ENCODE assay signal across 8 cellular contexts in genomic region chr2:28895189-28895893, GRCh38. TPM values are rescaled to one million over a fixed set of nuclear protein-coding genes. Genes with fewer than 3 reads are reported as not detected.
A peak's percentile ranks its signal among the peaks of the same experiment; 100 is the strongest.
DNase-seq lines count a peak whose midpoint lies in the region; ATAC-seq, FAIRE-seq and TF ChIP-seq lines count a peak whose summit lies in the region.

No MANE protein-coding gene starts in this region.

- peaks cover 12% of the 10 kb centered on the region for H3K36me3 Mint-ChIP-seq in GM23338 (ENCODE audit: low read depth)
- peaks cover 11% of the 10 kb centered on the region for H3K36me3 Mint-ChIP-seq in activated CD4-positive, alpha-beta memory T cell treated with anti-CD3 and anti-CD28 coated beads for 36 hours

- DNase-seq in DMS53 (lab: John Stamatoyannopoulos, UW) (peak; percentile 57), GM23338 (ENCODE audit: low spot score) (peak; percentile 46), H1 (ENCODE audit: low read depth in 1 of 2, low spot score in 2 of 2) (peak in 1 of 2 experiments; percentile 53), mesendoderm (peak; percentile 64), DMS153 treated with DMSO at 0.1 percent for 48 hours (lab: John Stamatoyannopoulos, UW; ENCODE audit: unreplicated experiment) (no peak)
- DNase-seq in activated CD4-positive, alpha-beta memory T cell treated with anti-CD3 and anti-CD28 coated beads for 36 hours, result peak; percentile 53
- peak; percentile 13 for DNase-seq in stimulated activated CD8-positive, alpha-beta memory T cell treated with anti-CD3 and anti-CD28 coated beads, Interleukin-7, amount 100 ng/mL, for 24 hours (ENCODE audit: low read depth)

- TF ChIP-seq EP300 in H1 (IDR thresholded peaks at IDR 0.05; ENCODE audit: borderline replicate concordance in 1 of 2, low read depth in 2 of 2, low read length in 2 of 2), result no peak

- H3K4me2 ChIP-seq in GM23338 (peak overlapping the region; percentile 97), Loucy (ENCODE audit: low read depth, low read length, poor library complexity, severe bottlenecking) (peak overlapping the region; percentile 95), H1 (ENCODE audit: insufficient read depth in 1 of 2, low read depth in 2 of 2, low read length in 2 of 2) (peak overlapping the region; percentile 73 to 93), mesendoderm (ENCODE audit: low read length) (peak overlapping the region; percentile 38)

- H3K18ac ChIP-seq in H1 (ENCODE audit: extremely low read depth, low read length) (0 out of 2 replicates have a peak overlapping the region, but pooled peaks have one; percentile 100), mesendoderm (ENCODE audit: low read length) (peak overlapping the region; percentile 9)

- H3K79me1 ChIP-seq in H1 (ENCODE audit: low read depth, low read length), result no peaks in the 10 kb centered on the region
- H3K79me1 ChIP-seq in mesendoderm (ENCODE audit: low read length), result no peaks in the 10 kb centered on the region

- H2AFZ ChIP-seq in GM23338, result no peak overlapping the region
- no peak overlapping the region for H2AFZ ChIP-seq in Loucy (ENCODE audit: low read length)
- no peak overlapping the region for H2AFZ ChIP-seq in H1 (ENCODE audit: low read length)

- POLR2A ChIA-PET in activated CD4-positive, alpha-beta memory T cell treated with anti-CD3 and anti-CD28 coated beads for 36 hours (lab: Charles Lee), result interaction anchor here (1.1 to 3.3 kb wide), 6 partner anchors 8 to 347 kb away, joined by 3 to 37 read pairs (median 6); partner anchors contain the start of genes PPP1CB and TRMT61B
- POLR2A ChIA-PET in H1 (lab: Charles Lee; ENCODE audit: partially characterized antibody), result interaction anchor here (0.6 to 6.1 kb wide), 20 partner anchors 9 to 1243 kb away, joined by 3 to 63 read pairs (median 6); partner anchors contain the start of gene TRMT61B

- H3K9ac ChIP-seq in Loucy (ENCODE audit: low read depth, low read length, poor library complexity, severe bottlenecking) (peak overlapping the region; percentile 90), H1 (replicated peaks in 1 of 4; ENCODE audit: extremely low read depth in 1 of 4, low read depth in 3 of 4, low read length in 3 of 4) (peak overlapping the region; percentile 99 to 100 (median 100)), mesendoderm (ENCODE audit: low read length) (peak overlapping the region; percentile 99)

- peak overlapping the region; percentile 93 for H3K56ac ChIP-seq in H1 (replicated peaks; ENCODE audit: insufficient read length, low read depth, low read length)
- peak overlapping the region; percentile 100 for H3K56ac ChIP-seq in mesendoderm (ENCODE audit: low read length)

- TF ChIP-seq CTCF in GM23338 (conservative IDR thresholded peaks at IDR 0.05; ENCODE audit: low read depth in 2 of 2) (no peak), Loucy (conservative IDR thresholded peaks at IDR 0.05; ENCODE audit: low read length) (no peak), H1 (IDR thresholded peaks at IDR 0.05; ENCODE audit: control extremely low read depth in 1 of 3, insufficient read depth in 1 of 3, low read depth in 1 of 3, low read length in 3 of 3) (no peak)

- H3K9me2 ChIP-seq in GM23338 (ENCODE audit: insufficient read depth) (no peaks in the 10 kb centered on the region), Loucy (replicated peaks; ENCODE audit: low read depth, low read length) (no peaks in the 10 kb centered on the region)

- no peak overlapping the region for H2BK12ac ChIP-seq in H1 (ENCODE audit: low read depth, low read length)

- H2BK15ac ChIP-seq in H1 (ENCODE audit: low read length) (no peak overlapping the region), mesendoderm (replicated peaks; ENCODE audit: low read depth) (no peak overlapping the region)

- H4K5ac ChIP-seq in H1 (ENCODE audit: insufficient read length, low read depth, low read length) (peak overlapping the region; percentile 36), mesendoderm (ENCODE audit: low read length) (no peak overlapping the region)

- H2BK5ac ChIP-seq in H1 (ENCODE audit: low read depth, low read length) (no peak overlapping the region; the same call in 1 of the 2 replicates), mesendoderm (ENCODE audit: low read length) (no peak overlapping the region)

- H3K23me2 ChIP-seq in H1 (ENCODE audit: low read depth, low read length), result 0 out of 2 replicates have a peak, but pooled peaks cover 2% of the 10 kb centered on the region

- H3K9me3 ChIP-seq in Loucy (ENCODE audit: insufficient read depth, low read depth, low read length) (no peaks in the 10 kb centered on the region), H1 (ENCODE audit: insufficient read depth in 2 of 2, low read depth in 1 of 2, low read length in 1 of 2) (no peaks in the 10 kb centered on the region)

- no peak overlapping the region; the same call in 1 of the 2 replicates for H2AK5ac ChIP-seq in H1 (ENCODE audit: low read depth, low read length)
- no peak overlapping the region for H2AK5ac ChIP-seq in mesendoderm (ENCODE audit: low read length)

- no peak for FAIRE-seq in H1 (lab: Jason Lieb, UNC)

- peaks cover 58% of the 10 kb centered on the region for H3K79me2 ChIP-seq in GM23338 (replicated peaks; ENCODE audit: insufficient read depth)
- peaks cover 60% of the 10 kb centered on the region for H3K79me2 ChIP-seq in Loucy (ENCODE audit: insufficient read depth, low read length)
- H3K79me2 ChIP-seq in H1 (ENCODE audit: control insufficient read depth in 1 of 2, insufficient read depth in 2 of 2, low read length in 2 of 2), result peaks cover 58 to 59% of the 10 kb centered on the region in 2 experiments
- peaks cover 57% of the 10 kb centered on the region for H3K79me2 ChIP-seq in mesendoderm (ENCODE audit: control insufficient read depth, insufficient read depth, low read length)

- intact Hi-C loops in activated CD4-positive, alpha-beta memory T cell treated with anti-CD3 and anti-CD28 coated beads for 36 hours (cut with micrococcal nuclease), result loop anchor here (2.0 kb wide), 5 partner anchors 75 to 1251 kb away; partner anchors contain the start of gene YPEL5

- H3K4me1 ChIP-seq in GM23338 (ENCODE audit: insufficient read depth), result peaks cover 32% of the 10 kb centered on the region
- H3K4me1 ChIP-seq in Loucy (ENCODE audit: insufficient read depth, low read length, poor library complexity, severe bottlenecking), result peaks cover 42% of the 10 kb centered on the region
- peaks cover 0 to 3% (median 3%) of the 10 kb centered on the region in 4 experiments; a peak in 4 of 7 replicates for H3K4me1 ChIP-seq in H1 (replicated peaks in 1 of 4; ENCODE audit: control insufficient read depth in 3 of 4, insufficient read depth in 4 of 4, low read length in 3 of 4)
- H3K4me1 ChIP-seq in mesendoderm (ENCODE audit: control insufficient read depth, low read depth, low read length), result peaks cover 5% of the 10 kb centered on the region

- no peak for TF ChIP-seq RAD21 in H1 (IDR thresholded peaks at IDR 0.05 in 1 of 2, conservative IDR thresholded peaks at IDR 0.05 in 1 of 2; ENCODE audit: low read depth in 2 of 2, low read length in 2 of 2)

- H4K20me1 ChIP-seq in GM23338 (replicated peaks; ENCODE audit: insufficient read depth) (peaks cover 51% of the 10 kb centered on the region), Loucy (ENCODE audit: insufficient read depth, low read length, poor library complexity, severe bottlenecking) (peaks cover 58% of the 10 kb centered on the region), H1 (replicated peaks in 1 of 2; ENCODE audit: control insufficient read depth in 1 of 2, insufficient read depth in 2 of 2, low read length in 2 of 2) (peaks cover 15 to 38% of the 10 kb centered on the region in 2 experiments)

- no peaks in the 10 kb centered on the region for H3F3A ChIP-seq in GM23338 (replicated peaks; ENCODE audit: low read depth)
- no peaks in the 10 kb centered on the region for H3F3A ChIP-seq in Loucy (ENCODE audit: low read depth)

- peaks cover 1% of the 10 kb centered on the region for H3K27me3 Mint-ChIP-seq in GM23338 (ENCODE audit: insufficient read depth, low read depth, poor library complexity)
- no peaks in the 10 kb centered on the region for H3K27me3 Mint-ChIP-seq in activated CD4-positive, alpha-beta memory T cell treated with anti-CD3 and anti-CD28 coated beads for 36 hours

- no peak overlapping the region for H2BK20ac ChIP-seq in H1 (ENCODE audit: low read length)

- 0 out of 2 replicates have a peak overlapping the region, but pooled peaks have one; percentile 77 for H3K27ac ChIP-seq in GM23338 (ENCODE audit: low read depth)
- H3K27ac ChIP-seq in H1 (ENCODE audit: low read depth, low read length), result peak overlapping the region; percentile 97
- H3K27ac ChIP-seq in mesendoderm (ENCODE audit: low read depth, low read length), result peak overlapping the region; percentile 7

- no peak for TF ChIP-seq POLR2A in H1 (IDR thresholded peaks at IDR 0.05; ENCODE audit: control extremely low read depth in 1 of 2, low read depth in 2 of 2, low read length in 2 of 2)

- H3K23ac ChIP-seq in H1 (ENCODE audit: insufficient read length) (no peak overlapping the region), mesendoderm (ENCODE audit: low read length) (no peak overlapping the region)

- WGBS in H1 (ENCODE audit: extremely low coverage in 1 of 2, insufficient coverage in 1 of 2, insufficient read length in 1 of 2, insufficient replicate concordance in 2 of 2, low coverage in 1 of 2, low lambda C conversion rate in 2 of 2, missing lambda C conversion rate in 1 of 2), 2 experiments, result 4% methylated on average over 19 of the region's 19 CpGs; no CpG with 5 or more reads in 1 of the 2 experiments
- no CpG with 5 or more reads among the region's 19 CpGs for WGBS in mesendoderm (ENCODE audit: extremely low coverage, insufficient coverage, low lambda C conversion rate)

- H3K4me3 Mint-ChIP-seq in GM23338, result peak overlapping the region; percentile 98
- peak overlapping the region; percentile 93 for H3K4me3 Mint-ChIP-seq in activated CD4-positive, alpha-beta memory T cell treated with anti-CD3 and anti-CD28 coated beads for 36 hours

- H3K27ac Mint-ChIP-seq in GM23338, result peak overlapping the region; percentile 99
- H3K27ac Mint-ChIP-seq in activated CD4-positive, alpha-beta memory T cell treated with anti-CD3 and anti-CD28 coated beads for 36 hours, result peak overlapping the region; percentile 94

- H3K14ac ChIP-seq in H1 (ENCODE audit: insufficient read length), result no peak overlapping the region

- no peaks in the 10 kb centered on the region for H3K36me3 ChIP-seq in GM23338 (ENCODE audit: insufficient read depth)
- no peaks in the 10 kb centered on the region for H3K36me3 ChIP-seq in Loucy (ENCODE audit: insufficient read depth, low read length)
- H3K36me3 ChIP-seq in H1 (ENCODE audit: control insufficient read depth in 2 of 4, insufficient read depth in 4 of 4, low read length in 3 of 4), result no peaks in the 10 kb centered on the region; a peak in 1 of 8 replicates
- H3K36me3 ChIP-seq in mesendoderm (ENCODE audit: control insufficient read depth, insufficient read depth, low read length), result no peaks in the 10 kb centered on the region

- no peak overlapping the region for H2BK120ac ChIP-seq in H1 (replicated peaks; ENCODE audit: low read depth, low read length)
- no peak overlapping the region for H2BK120ac ChIP-seq in mesendoderm (ENCODE audit: low read depth, low read length)

- peaks cover 27% of the 10 kb centered on the region for H3K4me1 Mint-ChIP-seq in GM23338
- peaks cover 40% of the 10 kb centered on the region for H3K4me1 Mint-ChIP-seq in activated CD4-positive, alpha-beta memory T cell treated with anti-CD3 and anti-CD28 coated beads for 36 hours (ENCODE audit: low read depth)

- no peaks in the 10 kb centered on the region for H3K27me3 ChIP-seq in GM23338 (ENCODE audit: insufficient read depth)
- peaks cover 5% of the 10 kb centered on the region for H3K27me3 ChIP-seq in Loucy (ENCODE audit: insufficient read depth, low read length, poor library complexity, severe bottlenecking)
- H3K27me3 ChIP-seq in H1 (replicated peaks in 1 of 4; ENCODE audit: control insufficient read depth in 3 of 4, extremely low read depth in 1 of 4, insufficient read depth in 3 of 4, low read length in 3 of 4), result no peaks in the 10 kb centered on the region; a peak in 1 of 7 replicates
- no peaks in the 10 kb centered on the region for H3K27me3 ChIP-seq in mesendoderm (ENCODE audit: insufficient read depth, low read length, poor library complexity)

- H4K91ac ChIP-seq in H1 (replicated peaks; ENCODE audit: insufficient read length, low read length), result peak overlapping the region; percentile 99

- peaks cover 4% of the 10 kb centered on the region; the same call in 1 of the 3 replicates for H3K9me3 Mint-ChIP-seq in GM23338
- no peaks in the 10 kb centered on the region for H3K9me3 Mint-ChIP-seq in activated CD4-positive, alpha-beta memory T cell treated with anti-CD3 and anti-CD28 coated beads for 36 hours

- H3K4me3 ChIP-seq in GM23338 (peak overlapping the region; percentile 95), Loucy (ENCODE audit: low read length, poor library complexity, severe bottlenecking) (peak overlapping the region; percentile 99), H1 (ENCODE audit: extremely low read depth in 1 of 4, insufficient read depth in 2 of 4, low read depth in 3 of 4, low read length in 4 of 4) (peak overlapping the region; percentile 94 to 99 (median 96)), mesendoderm (ENCODE audit: low read length) (peak overlapping the region; percentile 98)

- peak; percentile 14; the same call in 2 of the 3 replicates for ATAC-seq in GM23338

- H4K8ac ChIP-seq in H1 (ENCODE audit: extremely low read depth, insufficient read depth, low read length), result peak overlapping the region; percentile 100; the same call in 1 of the 2 replicates
- no peak overlapping the region for H4K8ac ChIP-seq in mesendoderm (ENCODE audit: low read depth, low read length)

- H3K4ac ChIP-seq in H1 (replicated peaks; ENCODE audit: insufficient read length, low read depth, low read length), result no peak overlapping the region
- H3K4ac ChIP-seq in mesendoderm (ENCODE audit: low read depth, low read length), result peak overlapping the region; percentile 96

- CTCF ChIA-PET in activated CD4-positive, alpha-beta memory T cell treated with anti-CD3 and anti-CD28 coated beads for 36 hours (lab: Charles Lee), result interaction anchor here (0.9 to 2.2 kb wide), 8 partner anchors 10 to 327 kb away, joined by 3 to 6 read pairs (median 4); partner anchors contain the start of genes PPP1CB and TRMT61B
- CTCF ChIA-PET in H1 (lab: Charles Lee; ENCODE audit: partially characterized antibody), result interaction anchor here (0.6 to 2.2 kb wide), 3 partner anchors 25 to 328 kb away, joined by 3 to 9 read pairs (median 5); partner anchors contain the start of gene TRMT61B

RNA-seq across cellular contexts. Expression of gene WDR43, which starts 0.9 kb away (rescaled TPM):
- total RNA-seq in GM23338 (2014; rRNA removed; shearing (Covaris generic)), result 112 and 140 TPM in 2 replicates
- polyA plus RNA-seq in GM23338 (2016; fragmentation: Nextera tagmentation; extraction: Ambion mirVana) (101 and 103 TPM in 2 replicates), H1 (2011; rRNA removed) (27.1 and 57.8 TPM in 2 replicates)
- total RNA-seq in activated CD4-positive, alpha-beta memory T cell treated with anti-CD3 and anti-CD28 coated beads for 36 hours, result 10 to 100 TPM; 72.7 to 84.8 TPM
- total RNA-seq in H1 (2021; fragmentation: NEBNext Ultra II Directional; extraction: Animal tissue kit (Norgen Biotek cat#: 25700)), result 135 and 142 TPM in 2 replicates
- 61.7 TPM for polyA plus RNA-seq in H1 (2011; cell fraction: cytosol; rRNA removed)
- 26.5 TPM for polyA plus RNA-seq in H1 (2011; cell fraction: nucleus; rRNA removed)
- 61.7 to 115 TPM (median 76.7 TPM) in 4 replicates for polyA plus RNA-seq in H1 (2012, experiment 1 of 2)
- 4.7 TPM for polyA plus RNA-seq in H1 (2012, experiment 2 of 2)
- 60.4 TPM for polyA plus RNA-seq in H1 (2013, experiment 1 of 2)
- polyA plus RNA-seq in H1 (2013, experiment 2 of 2), result 59.6 TPM
- 236 and 322 TPM in 2 replicates for polyA minus RNA-seq in H1 (2011; rRNA and poly(A)+ RNA removed)
- 84.2 TPM for polyA minus RNA-seq in H1 (2011; cell fraction: cytosol; rRNA and poly(A)+ RNA removed)
- 135 TPM for polyA minus RNA-seq in H1 (2011; cell fraction: nucleus; rRNA and poly(A)+ RNA removed)
- polyA plus RNA-seq in mesendoderm (2013, experiment 1 of 2), result 99.6 TPM
- 98.8 TPM for polyA plus RNA-seq in mesendoderm (2013, experiment 2 of 2)

RNA-seq across cellular contexts. Expression of gene TRMT61B, which starts 25.2 kb away (rescaled TPM):
- 34.7 and 51.9 TPM in 2 replicates for total RNA-seq in GM23338 (2014; rRNA removed; shearing (Covaris generic))
- polyA plus RNA-seq in GM23338 (2016; fragmentation: Nextera tagmentation; extraction: Ambion mirVana), result 52.7 and 60.1 TPM in 2 replicates
- total RNA-seq in activated CD4-positive, alpha-beta memory T cell treated with anti-CD3 and anti-CD28 coated beads for 36 hours, result 10 to 100 TPM; 16.7 to 18.1 TPM
- 27.8 and 30.1 TPM in 2 replicates for total RNA-seq in H1 (2021; fragmentation: NEBNext Ultra II Directional; extraction: Animal tissue kit (Norgen Biotek cat#: 25700))
- 8.2 and 10.4 TPM in 2 replicates for polyA plus RNA-seq in H1 (2011; rRNA removed)
- polyA plus RNA-seq in H1 (2011; cell fraction: cytosol; rRNA removed), result 15.5 TPM
- 6.9 TPM for polyA plus RNA-seq in H1 (2011; cell fraction: nucleus; rRNA removed)
- polyA plus RNA-seq in H1 (2012, experiment 1 of 2), result 16.2 to 24.4 TPM (median 18.2 TPM) in 4 replicates
- 7.0 TPM for polyA plus RNA-seq in H1 (2012, experiment 2 of 2)
- polyA plus RNA-seq in H1 (2013, experiment 1 of 2), result 14.1 TPM
- 14.2 TPM for polyA plus RNA-seq in H1 (2013, experiment 2 of 2)
- polyA minus RNA-seq in H1 (2011; rRNA and poly(A)+ RNA removed), result 9.2 and 10.3 TPM in 2 replicates
- polyA minus RNA-seq in H1 (2011; cell fraction: cytosol; rRNA and poly(A)+ RNA removed), result 7.8 TPM
- 10.8 TPM for polyA minus RNA-seq in H1 (2011; cell fraction: nucleus; rRNA and poly(A)+ RNA removed)
- 22.6 TPM for polyA plus RNA-seq in mesendoderm (2013, experiment 1 of 2)
- polyA plus RNA-seq in mesendoderm (2013, experiment 2 of 2), result 27.8 TPM

Comparison
In these comparisons a context has a peak if more than half of its experiments do, and no peak if none do; other contexts are left out.
1. H3K27ac ChIP-seq: peak in every context shown above with its lines; median percentile 97 in H1; 77 in GM23338; 7 in mesendoderm.
2. H3K4me2 ChIP-seq: peak in every context shown above with its lines; median percentile 97 in GM23338; 95 in Loucy; 83 in H1; 38 in mesendoderm.